ENCODE assay signal across 8 cellular contexts in the genomic region with DNA sequence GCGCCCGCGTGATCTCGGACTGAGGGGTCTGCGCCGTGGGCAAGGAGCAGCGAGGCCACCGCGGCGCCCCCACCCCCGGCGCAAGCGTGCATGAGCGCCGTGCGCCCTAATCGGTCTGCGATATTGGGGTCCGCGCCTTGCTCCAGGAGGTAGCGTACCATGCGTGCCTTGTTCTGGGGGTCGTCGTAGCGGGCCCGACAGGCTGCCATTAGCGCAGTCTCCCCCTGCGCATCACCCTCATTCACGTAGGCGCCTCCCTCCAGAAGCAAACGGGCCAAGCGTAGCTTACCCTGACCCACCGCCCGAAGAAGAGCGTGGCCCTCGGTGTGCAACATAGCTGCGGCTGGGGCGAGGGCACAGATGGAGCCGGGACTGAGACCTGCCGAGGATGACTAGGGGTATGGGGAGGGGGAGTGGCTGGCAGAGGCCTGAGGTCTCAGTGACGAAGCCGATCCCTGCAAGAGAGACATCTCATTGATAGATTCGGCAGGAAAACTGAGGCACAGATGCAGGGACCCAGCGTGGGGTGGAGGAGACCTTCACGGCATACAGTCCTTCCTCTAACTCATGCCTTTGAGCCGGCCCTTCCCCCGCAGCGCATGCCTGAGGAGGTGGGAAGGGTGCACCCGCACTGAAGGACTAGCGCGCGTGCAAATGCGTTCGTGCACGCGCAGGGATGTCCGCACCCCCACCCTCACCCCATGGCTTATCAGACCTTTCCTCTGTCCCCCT. TPM values are rescaled to one million over a fixed set of nuclear protein-coding genes. Genes with fewer than 3 reads are reported as not detected.
A peak's percentile ranks its signal among the peaks of the same experiment; 100 is the strongest.
DNase-seq lines count a peak whose midpoint lies in the region; ATAC-seq and TF ChIP-seq lines count a peak whose summit lies in the region.

No MANE protein-coding gene starts in this region.

- H3K9me3 Mint-ChIP-seq in CD4-positive, alpha-beta memory T cell = no peaks in the 10 kb centered on the region
- no peaks in the 10 kb centered on the region for H3K9me3 Mint-ChIP-seq in activated T-cell treated with anti-CD3 and anti-CD28 coated beads, Interleukin-2, amount 50 U/mL, for 24 hours

- H3K27ac Mint-ChIP-seq in CD4-positive, alpha-beta memory T cell = peak overlapping the region; percentile 86 to 94 (median 91)
- H3K27ac Mint-ChIP-seq in activated T-cell treated with anti-CD3 and anti-CD28 coated beads, Interleukin-2, amount 50 U/mL, for 24 hours = peak overlapping the region; percentile 93

- H3K4me3 Mint-ChIP-seq in CD4-positive, alpha-beta memory T cell = peak overlapping the region; percentile 88 to 97 (median 94)
- H3K4me3 Mint-ChIP-seq in activated T-cell treated with anti-CD3 and anti-CD28 coated beads, Interleukin-2, amount 50 U/mL, for 24 hours = peak overlapping the region; percentile 96

- no peaks in the 10 kb centered on the region for H3K9me3 ChIP-seq in CD4-positive, alpha-beta memory T cell (ENCODE audit: control insufficient read depth in 1 of 2, low read length in 2 of 2)
- H3K9me3 ChIP-seq in esophagus squamous epithelium = no peaks in the 10 kb centered on the region
- no peaks in the 10 kb centered on the region for H3K9me3 ChIP-seq in neuron (ENCODE audit: low read length)
- no peaks in the 10 kb centered on the region for H3K9me3 ChIP-seq in vagina

- POLR2A ChIA-PET in CD4-positive, alpha-beta memory T cell (lab: Charles Lee; ENCODE audit: partially characterized antibody) = interaction anchor here (1.1 to 17.4 kb wide), 9 partner anchors 9 to 103 kb away, joined by 3 to 444 read pairs (median 54); a partner anchor contains a TSS

- DNase-seq in CD4-positive, alpha-beta memory T cell = peak in 4 of 5 donors; percentile 35 to 63 (median 41)
- DNase-seq in LHCN-M2 (ENCODE audit: low read depth) (peak; percentile 32), esophagus squamous epithelium (lab: John Stamatoyannopoulos, UW) (no peak), vagina (ENCODE audit: extremely low spot score in 2 of 2) (no peak), cortex of kidney (lab: John Stamatoyannopoulos, UW) (no peak)
- peak; percentile 81 for DNase-seq in activated T-cell treated with anti-CD3 and anti-CD28 coated beads, Interleukin-2, amount 50 U/mL, for 24 hours

- peaks cover 47 to 83% (median 54%) of the 10 kb centered on the region in 4 donors for H3K4me1 Mint-ChIP-seq in CD4-positive, alpha-beta memory T cell
- peaks cover 72% of the 10 kb centered on the region for H3K4me1 Mint-ChIP-seq in activated T-cell treated with anti-CD3 and anti-CD28 coated beads, Interleukin-2, amount 50 U/mL, for 24 hours (ENCODE audit: low read depth)

- H3K27me3 Mint-ChIP-seq in CD4-positive, alpha-beta memory T cell = no peaks in the 10 kb centered on the region
- no peaks in the 10 kb centered on the region for H3K27me3 Mint-ChIP-seq in activated T-cell treated with anti-CD3 and anti-CD28 coated beads, Interleukin-2, amount 50 U/mL, for 24 hours

- peak overlapping the region; percentile 44 to 85 for H3K4me3 ChIP-seq in CD4-positive, alpha-beta memory T cell (ENCODE audit: low read length in 2 of 2)
- H3K4me3 ChIP-seq in esophagus squamous epithelium = peak overlapping the region; percentile 37 to 79 (median 62)
- peak overlapping the region; percentile 57 for H3K4me3 ChIP-seq in neuron (ENCODE audit: low read length)
- peak overlapping the region; percentile 63 to 84 for H3K4me3 ChIP-seq in vagina

- intact Hi-C loops in CD4-positive, alpha-beta memory T cell (cut with micrococcal nuclease) = loop anchor here (5.0 kb wide), 1 partner anchor 36 kb away; a partner anchor contains a TSS
- intact Hi-C loops in esophagus squamous epithelium (cut with DNase I) = loop anchor here (5.0 kb wide), 1 partner anchor 44 kb away; a partner anchor contains a TSS
- intact Hi-C loops in vagina (cut with DNase I) = loop anchor here (5.0 kb wide), 1 partner anchor 44 kb away; a partner anchor contains a TSS

- CTCF ChIA-PET in CD4-positive, alpha-beta memory T cell (lab: Charles Lee; ENCODE audit: partially characterized antibody) = interaction anchor here (3.5 to 9.4 kb wide), 4 partner anchors 17 to 115 kb away, joined by 26 to 98 read pairs (median 36); a partner anchor contains a TSS

- 0 to 1% methylated on average over 14 to 18 of the region's 57 CpGs for WGBS in esophagus squamous epithelium, 2 donors

- TF ChIP-seq POLR2A in esophagus squamous epithelium (IDR thresholded peaks at IDR 0.05) (peak in 1 of 4 donors; percentile 32), vagina (IDR thresholded peaks at IDR 0.05) (no peak)

- TF ChIP-seq CTCF in esophagus squamous epithelium (IDR thresholded peaks at IDR 0.05) (no peak), vagina (IDR thresholded peaks at IDR 0.05) (no peak)

- ATAC-seq in GM19397 (IDR thresholded peaks at IDR 0.05; ENCODE audit: unreplicated experiment) = no peak

- H3K27ac ChIP-seq in CD4-positive, alpha-beta memory T cell (ENCODE audit: low read depth, low read length) = peak overlapping the region; percentile 71
- H3K27ac ChIP-seq in esophagus squamous epithelium = peak overlapping the region; percentile 68 to 96 (median 92)
- H3K27ac ChIP-seq in vagina = peak overlapping the region; percentile 95

- no peaks in the 10 kb centered on the region for H3K36me3 ChIP-seq in CD4-positive, alpha-beta memory T cell (ENCODE audit: insufficient read depth, low read length)
- H3K36me3 ChIP-seq in esophagus squamous epithelium (no peaks in the 10 kb centered on the region), neuron (ENCODE audit: insufficient read depth, low read length) (no peaks in the 10 kb centered on the region), vagina (no peaks in the 10 kb centered on the region)

- no peaks in the 10 kb centered on the region for H3K27me3 ChIP-seq in CD4-positive, alpha-beta memory T cell (ENCODE audit: insufficient read depth, low read length)
- H3K27me3 ChIP-seq in esophagus squamous epithelium (peaks cover 0 to 10% (median 0%) of the 10 kb centered on the region in 4 donors), neuron (ENCODE audit: insufficient read depth, low read length) (no peaks in the 10 kb centered on the region), vagina (no peaks in the 10 kb centered on the region)

- peaks cover 64% of the 10 kb centered on the region for H3K4me1 ChIP-seq in CD4-positive, alpha-beta memory T cell (ENCODE audit: insufficient read depth, low read length)
- peaks cover 30 to 93% (median 37%) of the 10 kb centered on the region in 3 donors for H3K4me1 ChIP-seq in esophagus squamous epithelium
- peaks cover 54% of the 10 kb centered on the region for H3K4me1 ChIP-seq in neuron (ENCODE audit: insufficient read depth, low read length)
- H3K4me1 ChIP-seq in vagina = peaks cover 62% of the 10 kb centered on the region

- no peak overlapping the region for H2AFZ ChIP-seq in neuron (ENCODE audit: low read depth, low read length)

- H3K36me3 Mint-ChIP-seq in CD4-positive, alpha-beta memory T cell = peaks cover 0 to 24% of the 10 kb centered on the region in 2 donors
- H3K36me3 Mint-ChIP-seq in activated T-cell treated with anti-CD3 and anti-CD28 coated beads, Interleukin-2, amount 50 U/mL, for 24 hours (ENCODE audit: low read depth) = peaks cover 28% of the 10 kb centered on the region

RNA-seq across cellular contexts. Expression of a gene that starts 2.8 kb away (rescaled TPM):
- 1 to 10 TPM; 1.8 to 2.1 TPM for total RNA-seq in CD4-positive, alpha-beta memory T cell
- polyA plus RNA-seq in CD4-positive, alpha-beta memory T cell = under 1 TPM in 1 of 2 donors, not detected in 1; 0.60 TPM
- total RNA-seq in LHCN-M2 (2014; rRNA removed) = 2.9 and 3.1 TPM in 2 replicates
- 6.4 TPM for polyA plus RNA-seq in LHCN-M2 (2012)
- total RNA-seq in esophagus squamous epithelium = under 1 TPM; 0.04 to 0.67 (median 0.30) TPM
- total RNA-seq in vagina = 1.7 TPM

RNA-seq across cellular contexts. Expression of a gene that starts 2.9 kb away (rescaled TPM):
- 10 to 100 TPM; 36.6 to 38.3 TPM for total RNA-seq in CD4-positive, alpha-beta memory T cell
- polyA plus RNA-seq in CD4-positive, alpha-beta memory T cell = 100 to 1,000 TPM in 1 of 2 donors, 10 to 100 TPM in 1; 95.3 to 164 TPM
- total RNA-seq in LHCN-M2 (2014; rRNA removed) (27.8 and 32.0 TPM in 2 replicates), esophagus squamous epithelium (10 to 100 TPM in 2 of 4 donors, 1 to 10 TPM in 2; 2.9 to 15.9 (median 9.8) TPM), vagina (15.0 TPM)
- polyA plus RNA-seq in LHCN-M2 (2012) = 65.5 TPM

RNA-seq across cellular contexts. Expression of a gene that starts 3.8 kb away (rescaled TPM):
- total RNA-seq in CD4-positive, alpha-beta memory T cell = 10 to 100 TPM; 64.5 to 66.1 TPM
- 10 to 100 TPM; 35.3 to 35.7 TPM for polyA plus RNA-seq in CD4-positive, alpha-beta memory T cell
- total RNA-seq in LHCN-M2 (2014; rRNA removed) = 35.0 and 37.4 TPM in 2 replicates
- 20.8 TPM for polyA plus RNA-seq in LHCN-M2 (2012)
- total RNA-seq in esophagus squamous epithelium = 10 to 100 TPM in 1 of 4 donors, 1 to 10 TPM in 3; 1.9 to 12.2 (median 5.9) TPM
- 25.0 TPM for total RNA-seq in vagina

RNA-seq across cellular contexts. Expression of a gene that starts 34.3 kb away (rescaled TPM):
- total RNA-seq in CD4-positive, alpha-beta memory T cell = 100 to 1,000 TPM; 116 to 122 TPM
- polyA plus RNA-seq in CD4-positive, alpha-beta memory T cell = 100 to 1,000 TPM; 129 to 169 TPM
- total RNA-seq in LHCN-M2 (2014; rRNA removed) (278 and 284 TPM in 2 replicates), esophagus squamous epithelium (100 to 1,000 TPM; 155 to 229 (median 200) TPM), vagina (93.3 TPM)
- 207 TPM for polyA plus RNA-seq in LHCN-M2 (2012)

RNA-seq across cellular contexts. Expression of a gene that starts 34.8 kb away (rescaled TPM):
- 100 to 1,000 TPM; 933 to 985 TPM for total RNA-seq in CD4-positive, alpha-beta memory T cell
- polyA plus RNA-seq in CD4-positive, alpha-beta memory T cell = 1,000 to 10,000 TPM; 4,275 to 4,310 TPM
- total RNA-seq in LHCN-M2 (2014; rRNA removed) = 104 and 114 TPM in 2 replicates
- polyA plus RNA-seq in LHCN-M2 (2012) = 32.7 TPM
- total RNA-seq in esophagus squamous epithelium = 100 to 1,000 TPM in 3 of 4 donors, 10 to 100 TPM in 1; 94.9 to 942 (median 328) TPM
- total RNA-seq in vagina = 1,858 TPM

Comparison
In these comparisons a context has a peak if more than half of its experiments do, and no peak if none do; other contexts are left out.
1. DNase-seq: peak in CD4-positive, alpha-beta memory T cell (4 of 5), LHCN-M2 (single experiment) and activated T-cell treated with anti-CD3 and anti-CD28 coated beads, Interleukin-2, amount 50 U/mL, for 24 hours (single experiment); none in esophagus squamous epithelium (single experiment), vagina (0 of 2) and cortex of kidney (single experiment).
2. Peak in every context shown above with its lines, with median percentiles within 50 percentile points of each other: H3K27ac ChIP-seq and H3K4me3 ChIP-seq.